29 cellular contexts compared by ENCODE assay signal in genomic region chr1:87878873-87879272, GRCh38.
"Had no signal": no experiment of that assay in that cellular context is flagged by ENCODE, and none has a peak within 500 bp of the region (broad histone marks: within the 10 kb centered on the region; RNA-seq: fewer than 3 reads in every experiment).

No MANE protein-coding gene starts in this region.

- H3K9me3 ChIP-seq: adrenal gland, body of pancreas, psoas muscle, right atrium auricular region, transverse colon had no signal

- H3K4me3 ChIP-seq: adrenal gland, body of pancreas, cardiac muscle cell, coronary artery, dorsolateral prefrontal cortex, psoas muscle, right atrium auricular region, transverse colon had no signal

- H3K36me3 Mint-ChIP-seq: activated naive CD8-positive, alpha-beta T cell; naive thymus-derived CD4-positive, alpha-beta T cell had no signal

- DNase-seq: activated B cell treated with CpG ODN at 0.5 μM for 24 hours; activated CD8-positive, alpha-beta T cell treated with anti-CD3 and anti-CD28 coated beads, Interleukin-2, amount 10 ng/mL, durations not matched to agents 7 days and 5 days; activated naive CD4-positive, alpha-beta T cell treated with Interleukin-2 at 50 U/mL for 16 hours; activated T-cell treated with anti-CD3 and anti-CD28 coated beads for 4 hours; activated T-cell treated with anti-CD3 and anti-CD28 coated beads, Interleukin-2, amount 50 U/mL, for 72 hours; adrenal gland; aorta; body of pancreas; cerebellar nuclear complex; dorsolateral prefrontal cortex; effector memory CD4-positive, alpha-beta T cell; glutamatergic neuron; hippocampal formation; left colon; mammary epithelial cell; midbrain; naive thymus-derived CD4-positive, alpha-beta T cell; nucleus accumbens; psoas muscle; stimulated activated CD4-positive, alpha-beta T cell treated with anti-CD3 and anti-CD28 coated beads, Interleukin-2, amount 100 ng/mL, for 48 hours; stimulated activated naive CD4-positive, alpha-beta T cell treated with Interleukin-2 at 50 U/mL for 16 hours; T-helper 2 cell; transverse colon had no signal

- H3K4me3 Mint-ChIP-seq: activated B cell treated with CpG ODN at 0.5 μM for 24 hours; activated CD8-positive, alpha-beta T cell treated with anti-CD3 and anti-CD28 coated beads, Interleukin-2, amount 10 ng/mL, durations not matched to agents 7 days and 5 days; activated naive CD8-positive, alpha-beta T cell; activated T-cell treated with anti-CD3 and anti-CD28 coated beads, Interleukin-2, amount 50 U/mL, for 72 hours; naive thymus-derived CD4-positive, alpha-beta T cell; neural crest cell had no signal

- H3K4me1 ChIP-seq: adrenal gland, body of pancreas, parathyroid adenoma, psoas muscle, right atrium auricular region, transverse colon had no signal

- H3K27me3 ChIP-seq: adrenal gland, body of pancreas, cardiac muscle cell, dorsolateral prefrontal cortex, right atrium auricular region, transverse colon had no signal

- H3K9me3 Mint-ChIP-seq: activated B cell treated with CpG ODN at 0.5 μM for 24 hours; activated T-cell treated with anti-CD3 and anti-CD28 coated beads, Interleukin-2, amount 50 U/mL, for 72 hours had no signal

- H3K27me3 Mint-ChIP-seq: activated B cell treated with CpG ODN at 0.5 μM for 24 hours had no signal

- H3K9ac ChIP-seq: parathyroid adenoma had no signal

- H3K27ac ChIP-seq: adrenal gland, body of pancreas, cardiac muscle cell, coronary artery, dorsolateral prefrontal cortex, parathyroid adenoma, psoas muscle, right atrium auricular region, transverse colon had no signal

- H3K27ac Mint-ChIP-seq: activated B cell treated with CpG ODN at 0.5 μM for 24 hours; activated CD8-positive, alpha-beta T cell treated with anti-CD3 and anti-CD28 coated beads, Interleukin-2, amount 10 ng/mL, durations not matched to agents 7 days and 5 days; activated naive CD8-positive, alpha-beta T cell; activated T-cell treated with anti-CD3 and anti-CD28 coated beads, Interleukin-2, amount 50 U/mL, for 72 hours; naive thymus-derived CD4-positive, alpha-beta T cell had no signal

- H3K36me3 ChIP-seq: adrenal gland, cardiac muscle cell, right atrium auricular region, transverse colon had no signal

- ATAC-seq: activated CD8-positive, alpha-beta T cell treated with anti-CD3 and anti-CD28 coated beads, Interleukin-2, amount 10 ng/mL, durations not matched to agents 7 days and 5 days; activated T-cell treated with anti-CD3 and anti-CD28 coated beads, Interleukin-2, amount 50 U/mL, for 72 hours; body of pancreas; left colon; naive thymus-derived CD4-positive, alpha-beta T cell; psoas muscle had no signal

- H3K4me1 Mint-ChIP-seq: naive thymus-derived CD4-positive, alpha-beta T cell had no signal
